8 cellular contexts compared by ENCODE assay signal in genomic region chr1:15178571-15179484, GRCh38. TPM values are rescaled to one million over a fixed set of nuclear protein-coding genes. Genes with fewer than 3 reads are reported as not detected.
DNase-seq lines count a peak whose midpoint lies in the region; ATAC-seq, FAIRE-seq and TF ChIP-seq lines count a peak whose summit lies in the region.

No MANE protein-coding gene starts in this region.

- no peaks in the 10 kb centered on the region for H3K27me3 ChIP-seq in brain microvascular endothelial cell (replicated peaks)
- no peaks in the 10 kb centered on the region for H3K27me3 ChIP-seq in HepG2 (ENCODE audit: control insufficient read depth in 1 of 2, insufficient read depth in 2 of 2, low read length in 2 of 2)

- no TSS peak for BruUV-seq in HepG2 (replicated peaks; lab: Mats Ljungman, UMichigan)

- peaks cover 39% of the 10 kb centered on the region for H4K20me1 ChIP-seq in HepG2 (ENCODE audit: insufficient read depth, low read length)

- peaks cover 93% of the 10 kb centered on the region for H3K4me1 ChIP-seq in HepG2 (ENCODE audit: insufficient read depth, low read length)

- H2AFZ ChIP-seq in HepG2 (ENCODE audit: low read length): no peak overlapping the region

- FAIRE-seq in HepG2 (lab: Jason Lieb, UNC): no peak

- H3K36me3 ChIP-seq in brain microvascular endothelial cell (replicated peaks) (no peaks in the 10 kb centered on the region), HepG2 (replicated peaks in 1 of 2; ENCODE audit: control insufficient read depth in 1 of 2, insufficient read depth in 2 of 2, low read length in 2 of 2) (peaks cover 0 to 11% of the 10 kb centered on the region in 2 experiments; a peak in 1 of 5 replicates)

- H3K79me2 ChIP-seq in HepG2 (ENCODE audit: insufficient read depth, low read length): peaks cover 81% of the 10 kb centered on the region

- no peak overlapping the region for H3K9ac ChIP-seq in HepG2 (ENCODE audit: insufficient read depth, low read depth, low read length)

- TF ChIP-seq EP300 in HepG2 (IDR thresholded peaks at IDR 0.05; ENCODE audit: low read depth in 2 of 2, low read length in 2 of 2): no peak
- TF ChIP-seq EP300 in HepG2 (CRISPR knock-in tag; IDR thresholded peaks at IDR 0.05; ENCODE audit: borderline replicate concordance): no peak

- intact Hi-C loops in HepG2 (cut with micrococcal nuclease; ENCODE audit: unreplicated experiment): no loop called here
- intact Hi-C loops in sciatic nerve (cut with DNase I): no loop called here

- CTCF ChIA-PET in HepG2 (lab: Yijun Ruan, JAX; ENCODE audit: low intra/inter-chr PET ratio, low total read pairs): no interaction called here

- ATAC-seq in HepG2 (peak; percentile 30; the same call in 1 of the 3 replicates), GM21619 (IDR thresholded peaks at IDR 0.05; ENCODE audit: unreplicated experiment) (no peak), sciatic nerve (no peak)

- in situ Hi-C loops in ACHN (cut with HindIII; ENCODE audit: low pct_ligation_motif_present, low pct_unique_long_range_greater_than_20kb, low sequenced_read_pairs) (no loop called here), brain microvascular endothelial cell (cut with HindIII; ENCODE audit: low pct_ligation_motif_present, low sequenced_read_pairs) (no loop called here), HepG2 (cut with HindIII; ENCODE audit: extremely low pct_ligation_motif_present, low pct_unique_long_range_greater_than_20kb) (no loop called here)

- no peak overlapping the region for H3K4me2 ChIP-seq in HepG2 (ENCODE audit: low read depth, low read length)

- WGBS in HepG2 (ENCODE audit: low lambda C conversion rate): 78% methylated on average over 9 of the region's 9 CpGs

- TF ChIP-seq POLR2A in HepG2 (IDR thresholded peaks at IDR 0.05; ENCODE audit: insufficient read depth in 1 of 2, low read depth in 2 of 2, low read length in 2 of 2): no peak

- no peaks in the 10 kb centered on the region for H3K9me3 ChIP-seq in HepG2 (ENCODE audit: low read length)

- POLR2A ChIA-PET in HepG2 (lab: Yijun Ruan, JAX): interaction anchor here (0.8 to 3.1 kb wide), 4 partner anchors 9 to 27 kb away, joined by 4 to 13 read pairs (median 4); no protein-coding TSS in a partner anchor

- no peak for TF ChIP-seq RAD21 in HepG2 (CRISPR knock-in tag; IDR thresholded peaks at IDR 0.05)

- H3K27ac ChIP-seq in brain microvascular endothelial cell (peak overlapping the region; percentile 82), HepG2 (ENCODE audit: extremely low read length, insufficient read depth, low read length) (peak overlapping the region; percentile 16)

- DNase-seq in ACHN: peak; percentile 93
- DNase-seq in NCI-H1417 treated with DMSO at 0.1 percent for 48 hours (lab: John Stamatoyannopoulos, UW): peak; percentile 70
- DNase-seq in brain microvascular endothelial cell: peak; percentile 91
- DNase-seq in HepG2 (ENCODE audit: low spot score): no peak
- no peak for DNase-seq in HUDEP-2 (lab: John Stamatoyannopoulos, UW; ENCODE audit: unreplicated experiment in 76 of 76)
- DNase-seq in sciatic nerve (ENCODE audit: low spot score): no peak
- DNase-seq in ureter (ENCODE audit: low spot score): no peak

- H3K4me3 ChIP-seq in brain microvascular endothelial cell (ENCODE audit: low read depth, low read length) (no peak overlapping the region), HepG2 (replicated peaks in 1 of 3; ENCODE audit: insufficient read depth in 1 of 3, low read depth in 2 of 3, low read length in 3 of 3) (no peak overlapping the region)

- no peak for TF ChIP-seq CTCF in brain microvascular endothelial cell (IDR thresholded peaks at IDR 0.05; ENCODE audit: low read depth, low read length, missing control alignments)
- no peak for TF ChIP-seq CTCF in HepG2 (CRISPR knock-in tag; IDR thresholded peaks at IDR 0.05)

TF ChIP-seq in HepG2, 621 proteins besides CTCF, POLR2A, EP300 and RAD21 (continues in another document):
- TF ChIP-seq ZFP41 (CRISPR knock-in tag; IDR thresholded peaks at IDR 0.05; ENCODE audit: borderline replicate concordance): no peak
- TF ChIP-seq ARNT2 (CRISPR knock-in tag; IDR thresholded peaks at IDR 0.05; ENCODE audit: low read depth): no peak
- TF ChIP-seq ZFP82 (CRISPR knock-in tag; IDR thresholded peaks at IDR 0.05; ENCODE audit: borderline replicate concordance): no peak
- TF ChIP-seq, protein P1, sequence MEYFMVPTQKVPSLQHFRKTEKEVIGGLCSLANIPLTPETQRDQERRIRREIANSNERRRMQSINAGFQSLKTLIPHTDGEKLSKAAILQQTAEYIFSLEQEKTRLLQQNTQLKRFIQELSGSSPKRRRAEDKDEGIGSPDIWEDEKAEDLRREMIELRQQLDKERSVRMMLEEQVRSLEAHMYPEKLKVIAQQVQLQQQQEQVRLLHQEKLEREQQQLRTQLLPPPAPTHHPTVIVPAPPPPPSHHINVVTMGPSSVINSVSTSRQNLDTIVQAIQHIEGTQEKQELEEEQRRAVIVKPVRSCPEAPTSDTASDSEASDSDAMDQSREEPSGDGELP (IDR thresholded peaks at IDR 0.05; ENCODE audit: borderline replicate concordance, low read depth): peak; percentile 53; the same call in 1 of the 2 replicates
- TF ChIP-seq, protein P2, sequence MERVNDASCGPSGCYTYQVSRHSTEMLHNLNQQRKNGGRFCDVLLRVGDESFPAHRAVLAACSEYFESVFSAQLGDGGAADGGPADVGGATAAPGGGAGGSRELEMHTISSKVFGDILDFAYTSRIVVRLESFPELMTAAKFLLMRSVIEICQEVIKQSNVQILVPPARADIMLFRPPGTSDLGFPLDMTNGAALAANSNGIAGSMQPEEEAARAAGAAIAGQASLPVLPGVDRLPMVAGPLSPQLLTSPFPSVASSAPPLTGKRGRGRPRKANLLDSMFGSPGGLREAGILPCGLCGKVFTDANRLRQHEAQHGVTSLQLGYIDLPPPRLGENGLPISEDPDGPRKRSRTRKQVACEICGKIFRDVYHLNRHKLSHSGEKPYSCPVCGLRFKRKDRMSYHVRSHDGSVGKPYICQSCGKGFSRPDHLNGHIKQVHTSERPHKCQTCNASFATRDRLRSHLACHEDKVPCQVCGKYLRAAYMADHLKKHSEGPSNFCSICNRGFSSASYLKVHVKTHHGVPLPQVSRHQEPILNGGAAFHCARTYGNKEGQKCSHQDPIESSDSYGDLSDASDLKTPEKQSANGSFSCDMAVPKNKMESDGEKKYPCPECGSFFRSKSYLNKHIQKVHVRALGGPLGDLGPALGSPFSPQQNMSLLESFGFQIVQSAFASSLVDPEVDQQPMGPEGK (CRISPR knock-in tag; IDR thresholded peaks at IDR 0.05): no peak
- TF ChIP-seq POGK (CRISPR knock-in tag; conservative IDR thresholded peaks at IDR 0.05): no peak
- TF ChIP-seq ZMYM3 (CRISPR knock-in tag; IDR thresholded peaks at IDR 0.05): peak; percentile 52; the same call in 1 of the 2 replicates
- no peak for TF ChIP-seq SOX5 (CRISPR knock-in tag; IDR thresholded peaks at IDR 0.05; ENCODE audit: borderline replicate concordance)
- no peak for TF ChIP-seq MTF1 (CRISPR knock-in tag; IDR thresholded peaks at IDR 0.05)
- TF ChIP-seq ZNF629 (CRISPR knock-in tag; conservative IDR thresholded peaks at IDR 0.05): peak; percentile 94

RNA-seq across cellular contexts. Expression of gene TMEM51, which starts 25.3 kb away (rescaled TPM):
- total RNA-seq in HepG2 (2016; rRNA removed; fragmentation: Illumina TruSeq; extraction: Trizol) (6.3 and 12.2 TPM in 2 replicates), sciatic nerve (17.3 TPM), ureter (38.8 TPM)
- total RNA-seq in HepG2 (2016; cell fraction: cytosol; rRNA removed; fragmentation: Illumina TruSeq; extraction: Trizol; ENCODE audit: low read depth): 2.6 and 2.8 TPM in 2 replicates
- total RNA-seq in HepG2 (2016; cell fraction: insoluble cytoplasmic fraction; rRNA removed; fragmentation: Illumina TruSeq; extraction: Trizol): 7.0 and 9.8 TPM in 2 replicates
- 5.3 and 6.5 TPM in 2 replicates for total RNA-seq in HepG2 (2016; cell fraction: membrane; rRNA removed; fragmentation: Illumina TruSeq; extraction: Trizol)
- total RNA-seq in HepG2 (2016; cell fraction: nucleus; rRNA removed; fragmentation: Illumina TruSeq; extraction: Trizol): 9.7 and 11.5 TPM in 2 replicates
- polyA plus RNA-seq in HepG2 (2011; rRNA removed): 18.5 and 22.3 TPM in 2 replicates
- polyA plus RNA-seq in HepG2 (2011; cell fraction: cytosol; rRNA removed): 20.1 and 23.4 TPM in 2 replicates
- 14.3 and 18.6 TPM in 2 replicates for polyA plus RNA-seq in HepG2 (2011; cell fraction: nucleus; rRNA removed)
- 8.0 and 11.2 TPM in 2 replicates for polyA plus RNA-seq in HepG2 (2012)
- polyA plus RNA-seq in HepG2 (2016; cell fraction: cytosol; fragmentation: Illumina TruSeq; extraction: Trizol; ENCODE audit: low read depth): 1.9 and 2.3 TPM in 2 replicates
- 8.4 and 8.6 TPM in 2 replicates for polyA plus RNA-seq in HepG2 (2016; cell fraction: insoluble cytoplasmic fraction; fragmentation: Illumina TruSeq; extraction: Trizol; ENCODE audit: low read depth)
- polyA plus RNA-seq in HepG2 (2016; cell fraction: membrane; fragmentation: Illumina TruSeq; extraction: Trizol; ENCODE audit: low read depth): 3.7 and 4.9 TPM in 2 replicates
- 23.6 and 23.8 TPM in 2 replicates for polyA plus RNA-seq in HepG2 (2016; cell fraction: nucleus; fragmentation: Illumina TruSeq; extraction: Trizol; ENCODE audit: insufficient read depth, low read depth)
- 3.2 and 18.3 TPM in 2 replicates for polyA minus RNA-seq in HepG2 (2011; rRNA and poly(A)+ RNA removed; ENCODE audit: low replicate concordance)
- polyA minus RNA-seq in HepG2 (2011; cell fraction: cytosol; rRNA and poly(A)+ RNA removed): 8.7 and 9.4 TPM in 2 replicates
- 8.6 and 9.4 TPM in 2 replicates for polyA minus RNA-seq in HepG2 (2011; cell fraction: nucleus; rRNA and poly(A)+ RNA removed)

Comparison
In these comparisons a context has a peak if more than half of its experiments do, and no peak if none do; other contexts are left out.
1. DNase-seq: peak in ACHN (single experiment), NCI-H1417 treated with DMSO at 0.1 percent for 48 hours (single experiment) and brain microvascular endothelial cell (single experiment); none in HepG2 (single experiment), HUDEP-2 (0 of 76), sciatic nerve (single experiment) and ureter (single experiment).